In genomic region chr17:35972945-35973332, GRCh38 we compare ENCODE assay signal across 18 cellular contexts. TPM values are rescaled to one million over a fixed set of nuclear protein-coding genes. Genes with fewer than 3 reads are reported as not detected.
"Had no signal": no experiment of that assay in that cellular context is flagged by ENCODE, and none has a peak within 500 bp of the region (broad histone marks: within the 10 kb centered on the region; RNA-seq: fewer than 3 reads in every experiment).

No MANE protein-coding gene starts in this region.

- H3K36me3 ChIP-seq: esophagus squamous epithelium, heart right ventricle, lower lobe of right lung had no signal

- H3K4me3 ChIP-seq: esophagus squamous epithelium, heart right ventricle, lower lobe of right lung, smooth muscle cell had no signal

- H3K9me3 Mint-ChIP-seq: activated T-cell treated with anti-CD3 and anti-CD28 coated beads, Interleukin-2, amount 50 U/mL, for 24 hours; naive B cell; T-helper 1 cell treated with Interleukin-12 subunit alpha and Interleukin-12 subunit beta and Interleukin-4 antibody, amounts not matched to agents 30 μg/mL and 1 μg/mL, for 36 hours had no signal

- H3K4me2 ChIP-seq: smooth muscle cell had no signal

- H3K27me3 Mint-ChIP-seq: activated CD8-positive, alpha-beta memory T cell treated with anti-CD3 and anti-CD28 coated beads, Interleukin-2, amount 10 ng/mL, durations not matched to agents 7 days and 5 days; activated T-cell treated with anti-CD3 and anti-CD28 coated beads, Interleukin-2, amount 50 U/mL, for 24 hours had no signal

- H3K9me3 ChIP-seq: esophagus squamous epithelium, heart right ventricle, lower lobe of right lung had no signal

- ATAC-seq: activated CD8-positive, alpha-beta memory T cell treated with anti-CD3 and anti-CD28 coated beads, Interleukin-2, amount 10 ng/mL, durations not matched to agents 7 days and 5 days; lower lobe of right lung had no signal

- H3K27ac Mint-ChIP-seq: activated naive CD8-positive, alpha-beta T cell; activated T-cell treated with anti-CD3 and anti-CD28 coated beads, Interleukin-2, amount 50 U/mL, for 24 hours; T-helper 1 cell treated with Interleukin-12 subunit alpha and Interleukin-12 subunit beta and Interleukin-4 antibody, amounts not matched to agents 30 μg/mL and 1 μg/mL, for 36 hours had no signal

- DNase-seq: activated CD4-positive, alpha-beta T cell treated with anti-CD3 and anti-CD28 coated beads, Interleukin-2, amount 50 U/mL, for 4 hours; activated CD8-positive, alpha-beta memory T cell treated with anti-CD3 and anti-CD28 coated beads, Interleukin-2, amount 10 ng/mL, durations not matched to agents 7 days and 5 days; activated effector memory CD4-positive, alpha-beta T cell treated with Interleukin-2 at 50 U/mL for 16 hours; activated T-cell treated with anti-CD3 and anti-CD28 coated beads, Interleukin-2, amount 50 U/mL, for 24 hours; amygdala; esophagus squamous epithelium; foreskin fibroblast; kidney glomerular epithelial cell; lower lobe of right lung; midbrain; naive B cell had no signal

- H3K4me3 Mint-ChIP-seq: activated CD8-positive, alpha-beta memory T cell treated with anti-CD3 and anti-CD28 coated beads, Interleukin-2, amount 10 ng/mL, durations not matched to agents 7 days and 5 days; activated naive CD8-positive, alpha-beta T cell; activated T-cell treated with anti-CD3 and anti-CD28 coated beads, Interleukin-2, amount 50 U/mL, for 24 hours; brain; T-helper 1 cell treated with Interleukin-12 subunit alpha and Interleukin-12 subunit beta and Interleukin-4 antibody, amounts not matched to agents 30 μg/mL and 1 μg/mL, for 36 hours had no signal

- H3K36me3 Mint-ChIP-seq: activated naive CD8-positive, alpha-beta T cell; brain; naive B cell had no signal

RNA-seq across cellular contexts. Expression of gene CCL16, which starts 8.4 kb away (rescaled TPM):
- total RNA-seq: activated CD8-positive, alpha-beta memory T cell treated with anti-CD3 and anti-CD28 coated beads, Interleukin-2, amount 10 ng/mL, durations not matched to agents 7 days and 5 days; heart right ventricle; smooth muscle cell had no signal
- polyA plus RNA-seq: smooth muscle cell had no signal

RNA-seq across cellular contexts. Expression of gene CCL14, which starts 13.6 kb away (rescaled TPM):
- total RNA-seq: activated CD8-positive, alpha-beta memory T cell treated with anti-CD3 and anti-CD28 coated beads, Interleukin-2, amount 10 ng/mL, durations not matched to agents 7 days and 5 days; smooth muscle cell had no signal
- polyA plus RNA-seq: smooth muscle cell had no signal

RNA-seq across cellular contexts. Expression of gene CCL15, which starts 28.4 kb away (rescaled TPM):
- total RNA-seq: activated CD8-positive, alpha-beta memory T cell treated with anti-CD3 and anti-CD28 coated beads, Interleukin-2, amount 10 ng/mL, durations not matched to agents 7 days and 5 days; dermis blood vessel endothelial cell; esophagus squamous epithelium; heart right ventricle; smooth muscle cell had no signal
- polyA plus RNA-seq: heart right ventricle, smooth muscle cell had no signal

RNA-seq across cellular contexts. Expression of gene LYZL6, which starts 29.4 kb away (rescaled TPM):
- total RNA-seq: activated CD8-positive, alpha-beta memory T cell treated with anti-CD3 and anti-CD28 coated beads, Interleukin-2, amount 10 ng/mL, durations not matched to agents 7 days and 5 days; dermis blood vessel endothelial cell; esophagus squamous epithelium; heart right ventricle; lower lobe of right lung; smooth muscle cell; urinary bladder had no signal
- polyA plus RNA-seq: heart right ventricle, smooth muscle cell, urinary bladder had no signal

RNA-seq across cellular contexts. Expression of gene RDM1, which starts 42.4 kb away (rescaled TPM):
- total RNA-seq: lower lobe of right lung, smooth muscle cell had no signal
- polyA plus RNA-seq: heart right ventricle had no signal
